16 cellular contexts compared by ENCODE assay signal in genomic region chr15:52290329-52290728, GRCh38. TPM values are rescaled to one million over a fixed set of nuclear protein-coding genes. Genes with fewer than 3 reads are reported as not detected.
DNase-seq lines count a peak whose midpoint lies in the region; ATAC-seq and TF ChIP-seq lines count a peak whose summit lies in the region.
"Had no signal": no experiment of that assay in that cellular context is flagged by ENCODE, and none has a peak within 500 bp of the region (broad histone marks: within the 10 kb centered on the region; RNA-seq: fewer than 3 reads in every experiment).

No MANE protein-coding gene starts in this region.

- CTCF ChIA-PET in activated B cell treated with CpG ODN at 0.5 μM for 24 hours (lab: Charles Lee), result interaction anchor here (1.1 to 1.4 kb wide), 2 partner anchors 29 to 33 kb away, joined by 3 to 4 read pairs; no protein-coding TSS in a partner anchor

- no peak overlapping the region for H3K4me3 Mint-ChIP-seq in activated B cell treated with CpG ODN at 0.5 μM for 24 hours
- H3K4me3 Mint-ChIP-seq: endodermal cell had no signal

- peaks cover 28% of the 10 kb centered on the region for H3K4me1 Mint-ChIP-seq in activated B cell treated with CpG ODN at 0.5 μM for 24 hours

- ATAC-seq in activated naive CD4-positive, alpha-beta T cell treated with anti-CD3 and anti-CD28 coated beads, Interleukin-2, amount 50 U/mL, for 72 hours, result peak; percentile 51 to 78
- peak; percentile 53 for ATAC-seq in HG02884 (IDR thresholded peaks at IDR 0.05; ENCODE audit: unreplicated experiment)
- ATAC-seq in activated B cell treated with CpG ODN at 0.5 μM for 24 hours (ENCODE audit: low read depth), result peak; percentile 58
- ATAC-seq in upper lobe of left lung (ENCODE audit: low FRiP score in 2 of 2), result no peak
- ATAC-seq: left cardiac atrium had no signal

- DNase-seq in activated naive CD4-positive, alpha-beta T cell treated with anti-CD3 and anti-CD28 coated beads, Interleukin-2, amount 50 U/mL, for 72 hours (ENCODE audit: low spot score in 2 of 2), result no peak
- no peak for DNase-seq in activated naive CD4-positive, alpha-beta T cell treated with anti-CD3 and anti-CD28 coated beads, Interleukin-2, amount 50 U/mL, for 16 hours
- no peak for DNase-seq in activated B cell treated with CpG ODN at 0.5 μM for 24 hours
- DNase-seq in upper lobe of left lung, result no peak
- no peak for DNase-seq in foreskin melanocyte
- no peak for DNase-seq in NOMO-1 (lab: John Stamatoyannopoulos, UW; ENCODE audit: unreplicated experiment in 2 of 2)
- no peak for DNase-seq in H7
- DNase-seq: activated CD4-positive, alpha-beta T cell treated with anti-CD3 and anti-CD28 coated beads, Interleukin-2, amount 50 U/mL, for 1 hour; activated gamma-delta T cell treated with Interleukin-2 at 50 U/mL for 16 hours; DMS79 treated with DMSO at 0.1 percent for 48 hours; endodermal cell; heart left ventricle; left cardiac atrium; stimulated activated CD4-positive, alpha-beta T cell treated with anti-CD3 and anti-CD28 coated beads, Interleukin-1b, Interleukin-23, amount 100 ng/mL, for 48 hours had no signal

- intact Hi-C loops in activated B cell treated with CpG ODN at 0.5 μM for 24 hours (cut with micrococcal nuclease), result loop anchor here (2.0 kb wide), 1 partner anchor 28 kb away; no protein-coding TSS in a partner anchor

- H3K27ac ChIP-seq in upper lobe of left lung, result peak overlapping the region in 3 of 4 donors; percentile 60 to 80 (median 74)
- H3K27ac ChIP-seq: heart left ventricle had no signal

- POLR2A ChIA-PET in activated B cell treated with CpG ODN at 0.5 μM for 24 hours (lab: Charles Lee), result interaction anchor here (1.4 to 1.7 kb wide), 3 partner anchors 19 to 33 kb away, joined by 6 to 8 read pairs (median 7); no protein-coding TSS in a partner anchor

- H3K27ac Mint-ChIP-seq in activated naive CD4-positive, alpha-beta T cell treated with anti-CD3 and anti-CD28 coated beads, Interleukin-2, amount 50 U/mL, for 72 hours, result peak overlapping the region in 1 of 2 donors; percentile 31
- H3K27ac Mint-ChIP-seq in activated B cell treated with CpG ODN at 0.5 μM for 24 hours, result peak overlapping the region; percentile 1

- H3K4me3 ChIP-seq in upper lobe of left lung, result no peak overlapping the region
- H3K4me3 ChIP-seq in H7 (ENCODE audit: insufficient read depth, low read depth, low read length), result no peak overlapping the region
- H3K4me3 ChIP-seq: breast epithelium, heart left ventricle had no signal

- WGBS in upper lobe of left lung, 2 donors, result 57 to 84% methylated on average over 4 of the region's 4 CpGs

- no peak for TF ChIP-seq POLR2A in upper lobe of left lung (IDR thresholded peaks at IDR 0.05)

- TF ChIP-seq EP300 in upper lobe of left lung (IDR thresholded peaks at IDR 0.05), result no peak

- no peaks in the 10 kb centered on the region for H3K36me3 ChIP-seq in upper lobe of left lung
- H3K36me3 ChIP-seq in H7 (replicated peaks; ENCODE audit: control insufficient read depth, insufficient read depth, low read length), result no peaks in the 10 kb centered on the region; the same call in 1 of the 2 replicates
- H3K36me3 ChIP-seq: breast epithelium, heart left ventricle had no signal

- H3K4me1 ChIP-seq in upper lobe of left lung, result peaks cover 7 to 36% (median 15%) of the 10 kb centered on the region in 4 donors

- TF ChIP-seq CTCF in activated B cell treated with CpG ODN at 0.5 μM for 24 hours (IDR thresholded peaks at IDR 0.05) (no peak), upper lobe of left lung (IDR thresholded peaks at IDR 0.05) (no peak)

- no peaks in the 10 kb centered on the region for H3K9me3 ChIP-seq in upper lobe of left lung
- H3K9me3 ChIP-seq: breast epithelium, heart left ventricle had no signal

- H3K36me3 Mint-ChIP-seq in activated naive CD4-positive, alpha-beta T cell treated with anti-CD3 and anti-CD28 coated beads, Interleukin-2, amount 50 U/mL, for 72 hours, result no peaks in the 10 kb centered on the region
- H3K36me3 Mint-ChIP-seq in activated B cell treated with CpG ODN at 0.5 μM for 24 hours (ENCODE audit: low read depth), result no peaks in the 10 kb centered on the region

- peaks cover 9% of the 10 kb centered on the region for H3K27me3 Mint-ChIP-seq in activated B cell treated with CpG ODN at 0.5 μM for 24 hours

- no peaks in the 10 kb centered on the region for H3K9me3 Mint-ChIP-seq in activated naive CD4-positive, alpha-beta T cell treated with anti-CD3 and anti-CD28 coated beads, Interleukin-2, amount 50 U/mL, for 72 hours
- no peaks in the 10 kb centered on the region for H3K9me3 Mint-ChIP-seq in activated B cell treated with CpG ODN at 0.5 μM for 24 hours

- peaks cover 0 to 10% (median 5%) of the 10 kb centered on the region in 4 donors for H3K27me3 ChIP-seq in upper lobe of left lung
- H3K27me3 ChIP-seq in H7 (ENCODE audit: control insufficient read depth, insufficient read depth, low read length), result peaks cover 6% of the 10 kb centered on the region; the same call in 1 of the 2 replicates

RNA-seq across cellular contexts. Expression of gene MYO5C, which starts 5.3 kb away (rescaled TPM):
- total RNA-seq in activated naive CD4-positive, alpha-beta T cell treated with anti-CD3 and anti-CD28 coated beads, Interleukin-2, amount 50 U/mL, for 72 hours, result 1 to 10 TPM; 1.0 to 1.1 TPM
- total RNA-seq in activated B cell treated with CpG ODN at 0.5 μM for 24 hours, result 2.4 and 3.3 TPM in 2 replicates
- total RNA-seq in upper lobe of left lung, result 100 to 1,000 TPM in 2 of 6 donors, 10 to 100 TPM in 4; 59.9 to 128 (median 84.5) TPM
- 1.7 and 3.3 TPM in 2 replicates for total RNA-seq in H7 (2014; rRNA removed; shearing (Covaris generic))

Comparison
In these comparisons a context has a peak if more than half of its experiments do, and no peak if none do; other contexts are left out.
1. ATAC-seq: peak in activated naive CD4-positive, alpha-beta T cell treated with anti-CD3 and anti-CD28 coated beads, Interleukin-2, amount 50 U/mL, for 72 hours (2 of 2), HG02884 (single experiment) and activated B cell treated with CpG ODN at 0.5 μM for 24 hours (single experiment); none in upper lobe of left lung (0 of 2).
2. RNA of gene MYO5C, which starts 5.3 kb away (total RNA-seq): 59.9 to 128 TPM in upper lobe of left lung; 2.4 to 3.3 TPM in activated B cell treated with CpG ODN at 0.5 μM for 24 hours, 1.7 to 3.3 TPM in H7 and 1.0 to 1.1 TPM in activated naive CD4-positive, alpha-beta T cell treated with anti-CD3 and anti-CD28 coated beads, Interleukin-2, amount 50 U/mL, for 72 hours; every median in the first group is over 10 times any median in the second.